8 cellular contexts compared by ENCODE assay signal in genomic region chr16:31032736-31033708, GRCh38. TPM values are rescaled to one million over a fixed set of nuclear protein-coding genes. Genes with fewer than 3 reads are reported as not detected.
DNase-seq lines count a peak whose midpoint lies in the region; ATAC-seq, FAIRE-seq and TF ChIP-seq lines count a peak whose summit lies in the region.

TSS of gene STX4 (plus strand) at chr16:31033558. CDS start at chr16:31033806, 248 bp downstream.

- H3K23ac ChIP-seq in IMR-90 (ENCODE audit: low read depth, low read length), result peak within 1 kb of the TSS; percentile 76

- peak within 1 kb of the TSS; percentile 50 for H3K18ac ChIP-seq in IMR-90 (ENCODE audit: low read depth, low read length)

- 0% methylated on average over 28 of the region's 75 CpGs; no CpG with 5 or more reads in 1 of the 2 experiments for WGBS in IMR-90 (ENCODE audit: extremely low coverage in 2 of 2, insufficient read length in 1 of 2), 2 experiments

- H4K8ac ChIP-seq in IMR-90 (ENCODE audit: low read depth in 2 of 2, low read length in 2 of 2), result peak within 1 kb of the TSS; percentile 74 to 98

- H3K36me3 ChIP-seq in IMR-90 (ENCODE audit: control insufficient read depth, insufficient read depth, low read length) (peaks cover 10% of the 10 kb centered on the region), mucosa of descending colon (ENCODE audit: low read depth) (no peaks in the 10 kb centered on the region)

- H3K4ac ChIP-seq in IMR-90 (ENCODE audit: low read depth, low read length), result peak within 1 kb of the TSS; percentile 95

- H3K4me3 ChIP-seq in IMR-90 (ENCODE audit: insufficient read depth, low read depth, low read length) (peak within 1 kb of the TSS; percentile 58), epithelial cell of esophagus (ENCODE audit: low read length) (peak within 1 kb of the TSS; percentile 96), mucosa of descending colon (peak within 1 kb of the TSS; percentile 79)

- H4K20me1 ChIP-seq in IMR-90 (ENCODE audit: insufficient read depth, low read length), result peaks cover 7% of the 10 kb centered on the region; the same call in 1 of the 2 replicates

- peaks cover 21 to 38% of the 10 kb centered on the region in 2 experiments for H3K79me1 ChIP-seq in IMR-90 (ENCODE audit: low read depth in 1 of 2, low read length in 2 of 2)

- intact Hi-C loops in IMR-90 (cut with micrococcal nuclease) (loop anchor here (1.0 to 5.0 kb wide), 5 partner anchors 34 to 410 kb away; partner anchors contain the start of genes HSD3B7 and VKORC1), mucosa of descending colon (cut with DNase I, micrococcal nuclease) (loop anchor here in 1 of 2 donors (2.0 to 10.0 kb wide), 2 partner anchors 40 to 48 kb away; partner anchors contain the start of gene HSD3B7)

- H3K9me3 ChIP-seq in IMR-90 (ENCODE audit: control insufficient read depth, insufficient read depth, low read length) (no peaks in the 10 kb centered on the region), mucosa of descending colon (no peaks in the 10 kb centered on the region)

- peak within 1 kb of the TSS; percentile 83 for H2AK5ac ChIP-seq in IMR-90 (ENCODE audit: low read depth, low read length)

- peak within 1 kb of the TSS; percentile 74 for H3K9ac ChIP-seq in IMR-90 (ENCODE audit: low read depth, low read length)

- no peak within 1 kb of the TSS for H2BK20ac ChIP-seq in IMR-90 (ENCODE audit: low read depth, low read length)

- peak within 1 kb of the TSS; percentile 76 for H2BK120ac ChIP-seq in IMR-90 (ENCODE audit: low read depth, low read length)

- in situ Hi-C loops in IMR-90 (cut with MboI; ENCODE audit: low sequenced_read_pairs), result no loop called here

- peak within 1 kb of the TSS; percentile 10; the same call in 1 of the 3 replicates for H2BK15ac ChIP-seq in IMR-90 (ENCODE audit: low read depth, low read length)

- H4K5ac ChIP-seq in IMR-90 (ENCODE audit: low read depth, low read length), result peak within 1 kb of the TSS; percentile 72

- H3K14ac ChIP-seq in IMR-90 (replicated peaks; ENCODE audit: low read depth, low read length), result peak within 1 kb of the TSS; percentile 89

- H3K27ac ChIP-seq in IMR-90 (ENCODE audit: insufficient read depth, low read length), result peak within 1 kb of the TSS; percentile 68

- H3K56ac ChIP-seq in IMR-90 (ENCODE audit: extremely low read depth, insufficient read depth, low read length), result peak within 1 kb of the TSS; percentile 59

- peak within 1 kb of the TSS; percentile 92 for H4K91ac ChIP-seq in IMR-90 (ENCODE audit: insufficient read depth, low read depth, low read length)

- H3K4me2 ChIP-seq in IMR-90 (ENCODE audit: low read depth, low read length), result peak within 1 kb of the TSS; percentile 81

- H2AK9ac ChIP-seq in IMR-90 (replicated peaks; ENCODE audit: low read depth, low read length, poor library complexity), result peak within 1 kb of the TSS; percentile 99

- H3K27me3 ChIP-seq in IMR-90 (ENCODE audit: control insufficient read depth, insufficient read depth, low read length), result no peaks in the 10 kb centered on the region

- peak within 1 kb of the TSS; percentile 99 for H2AFZ ChIP-seq in IMR-90 (replicated peaks; ENCODE audit: low read length, poor library complexity)

- ATAC-seq in GM21528 (IDR thresholded peaks at IDR 0.05; ENCODE audit: low FRiP score, unreplicated experiment), result peak; percentile 63
- peak; percentile 89 for ATAC-seq in IMR-90 (ENCODE audit: low read depth)
- peak; percentile 95 for ATAC-seq in mucosa of descending colon

- peak; percentile 60; the same call in 1 of the 2 replicates for TF ChIP-seq POLR2A in IMR-90 (IDR thresholded peaks at IDR 0.05; ENCODE audit: low read depth, low read length)

- POLR2A ChIA-PET in IMR-90 (lab: Charles Lee; ENCODE audit: unreplicated experiment), result interaction anchor here (0.6 kb wide), 1 partner anchor 85 kb away, joined by 4 read pairs; the partner anchor contains the start of gene KAT8

- H3K4me1 ChIP-seq in IMR-90 (ENCODE audit: control insufficient read depth, insufficient read depth, low read length) (peaks cover 7% of the 10 kb centered on the region), mucosa of descending colon (ENCODE audit: low read depth) (peaks cover 12% of the 10 kb centered on the region)

- no peak for TF ChIP-seq CTCF in D721Med (IDR thresholded peaks at IDR 0.05; ENCODE audit: insufficient read depth, missing control alignments)
- TF ChIP-seq CTCF in IMR-90 (conservative IDR thresholded peaks at IDR 0.05; ENCODE audit: low read depth, low read length), result no peak
- no peak for TF ChIP-seq CTCF in epithelial cell of esophagus (IDR thresholded peaks at IDR 0.05; ENCODE audit: insufficient read depth, low read depth, low read length, missing control alignments)
- TF ChIP-seq CTCF in mucosa of descending colon (IDR thresholded peaks at IDR 0.05), result no peak

- dilution Hi-C loops in IMR-90 (cut with HindIII; ENCODE audit: low sequenced_read_pairs, unreplicated experiment), result no loop called here

- H3K9me1 ChIP-seq in IMR-90 (ENCODE audit: insufficient read depth, low read length), result peaks cover 12% of the 10 kb centered on the region; the same call in 1 of the 2 replicates

- DNase-seq in D721Med (ENCODE audit: insufficient read length, low spot score), result peak; percentile 81
- DNase-seq in IMR-90, result peak; percentile 98
- DNase-seq in OCI-M1 (lab: John Stamatoyannopoulos, UW), result peak; percentile 98
- DNase-seq in activated T-cell treated with anti-CD3 and anti-CD28 coated beads for 4 hours, result peak; percentile 96
- peak; percentile 95 for DNase-seq in epithelial cell of esophagus (ENCODE audit: low read depth)
- peak; percentile 98 to 99 (median 99) for DNase-seq in mucosa of descending colon
- peak; percentile 96 for DNase-seq in stimulated activated CD8-positive, alpha-beta memory T cell treated with anti-CD3 and anti-CD28 coated beads, Interleukin-4, amount 100 ng/mL, for 24 hours (ENCODE audit: low read depth)

- TSS peak; percentile 64 for BruUV-seq in IMR-90 (replicated peaks; lab: Mats Ljungman, UMichigan)

- H2BK5ac ChIP-seq in IMR-90 (ENCODE audit: low read depth, low read length, poor library complexity, severe bottlenecking), result peak within 1 kb of the TSS; percentile 70

- CTCF ChIA-PET in IMR-90 (lab: Yijun Ruan, JAX), result no interaction called here

- FAIRE-seq in D721Med (lab: Jason Lieb, UNC), result no peak

- TF ChIP-seq RAD21 in IMR-90 (IDR thresholded peaks at IDR 0.05; ENCODE audit: low read length), result 0 out of 2 replicates have a peak, but pooled peaks have one; percentile 4

TF ChIP-seq in IMR-90, 13 proteins besides CTCF, POLR2A, EP300 and RAD21:
- peak; percentile 84 for TF ChIP-seq MXI1 (IDR thresholded peaks at IDR 0.05; ENCODE audit: borderline replicate concordance, low read depth, low read length)
- TF ChIP-seq RFX5 (IDR thresholded peaks at IDR 0.05; ENCODE audit: low read depth, low read length), result no peak; the same call in 1 of the 2 replicates
- TF ChIP-seq MAZ (IDR thresholded peaks at IDR 0.05; ENCODE audit: borderline replicate concordance, low read depth, low read length), result peak; percentile 81; the same call in 1 of the 2 replicates
- TF ChIP-seq USF2 (IDR thresholded peaks at IDR 0.05; ENCODE audit: low read depth, low read length), result peak; percentile 99
- peak; percentile 59; the same call in 1 of the 2 replicates for TF ChIP-seq FOS (IDR thresholded peaks at IDR 0.05; ENCODE audit: low read depth, low read length)
- peak; percentile 95 for TF ChIP-seq BHLHE40 (IDR thresholded peaks at IDR 0.05; ENCODE audit: low read depth, low read length)
- no peak for TF ChIP-seq ELK1 (IDR thresholded peaks at IDR 0.05; ENCODE audit: borderline replicate concordance, low read depth, low read length)
- peak; percentile 52 for TF ChIP-seq RCOR1 (IDR thresholded peaks at IDR 0.05; ENCODE audit: insufficient replicate concordance, low read length)
- no peak for TF ChIP-seq NFE2L2 (IDR thresholded peaks at IDR 0.05; ENCODE audit: low read depth, low read length)
- peak; percentile 70; the same call in 1 of the 2 replicates for TF ChIP-seq CHD1 (IDR thresholded peaks at IDR 0.05; ENCODE audit: low read depth, low read length)
- TF ChIP-seq CEBPB (IDR thresholded peaks at IDR 0.05; ENCODE audit: low read depth, low read length), result peak; percentile 61
- no peak for TF ChIP-seq SMC3 (IDR thresholded peaks at IDR 0.05; ENCODE audit: low read depth, low read length)
- peak; percentile 22; the same call in 1 of the 2 replicates for TF ChIP-seq MAFK (IDR thresholded peaks at IDR 0.05; ENCODE audit: low read depth, low read length)

RNA-seq across cellular contexts. Expression of gene STX4, which starts in this region (rescaled TPM):
- total RNA-seq in IMR-90 (2012; rRNA removed) (23.5 and 25.0 TPM in 2 replicates), mucosa of descending colon (10 to 100 TPM; 74.8 to 87.7 (median 86.9) TPM)
- polyA plus RNA-seq in IMR-90 (2012; rRNA removed), result 66.4 and 67.9 TPM in 2 replicates
- 31.1 and 35.2 TPM in 2 replicates for polyA plus RNA-seq in IMR-90 (2012; cell fraction: cytosol; rRNA removed)
- polyA plus RNA-seq in IMR-90 (2012; cell fraction: nucleus; rRNA removed; ENCODE audit: low replicate concordance), result 247 and 257 TPM in 2 replicates

Comparison
In these comparisons a context has a peak if more than half of its experiments do, and no peak if none do; other contexts are left out.
1. Peak in every context shown above with its lines: DNase-seq, ATAC-seq, H3K4me3 ChIP-seq and H3K27ac ChIP-seq.